10 cellular contexts compared by ENCODE assay signal in genomic region chr9:137218754-137219271, GRCh38. TPM values are rescaled to one million over a fixed set of nuclear protein-coding genes. Genes with fewer than 3 reads are reported as not detected.
A peak's percentile ranks its signal among the peaks of the same experiment; 100 is the strongest.
DNase-seq lines count a peak whose midpoint lies in the region; ATAC-seq, FAIRE-seq and TF ChIP-seq lines count a peak whose summit lies in the region.
"Had no signal": no experiment of that assay in that cellular context is flagged by ENCODE, and none has a peak within 500 bp of the region (broad histone marks: within the 10 kb centered on the region; RNA-seq: fewer than 3 reads in every experiment).

No MANE protein-coding gene starts in this region.

- no peak for ATAC-seq in GM19035 (IDR thresholded peaks at IDR 0.05; ENCODE audit: unreplicated experiment)
- ATAC-seq: foreskin keratinocyte had no signal

- H3K36me3 Mint-ChIP-seq in mesothelial cell of epicardium = no peaks in the 10 kb centered on the region

- H3K4me1 ChIP-seq in small intestine (ENCODE audit: control insufficient read depth in 2 of 2, insufficient read depth in 1 of 2, low read depth in 1 of 2, low read length in 1 of 2) = no peaks in the 10 kb centered on the region
- H3K4me1 ChIP-seq: foreskin keratinocyte had no signal

- H3K4me3 Mint-ChIP-seq in mesothelial cell of epicardium = no peak overlapping the region

- no peak for TF ChIP-seq CTCF in mesothelial cell of epicardium (IDR thresholded peaks at IDR 0.05; ENCODE audit: unreplicated experiment)

- H3K27ac ChIP-seq in small intestine (ENCODE audit: low read depth in 1 of 2, low read length in 1 of 2) = peak overlapping the region; percentile 41 to 68
- H3K27ac ChIP-seq: foreskin keratinocyte had no signal

- no peaks in the 10 kb centered on the region for H3K9me3 ChIP-seq in small intestine (ENCODE audit: control insufficient read depth, low read depth)
- H3K9me3 ChIP-seq: tibial nerve had no signal

- 23 to 57% (median 36%) methylated on average over 12 of the region's 12 CpGs for WGBS in small intestine, 3 donors

- no peak overlapping the region for H3K27ac Mint-ChIP-seq in mesothelial cell of epicardium

- H3K36me3 ChIP-seq in small intestine (ENCODE audit: control insufficient read depth in 2 of 2, insufficient read depth in 2 of 2, low read length in 2 of 2) = peaks cover 0 to 3% of the 10 kb centered on the region in 2 donors

- H3K4me3 ChIP-seq in small intestine (ENCODE audit: low read depth in 1 of 2, low read length in 2 of 2) = peak overlapping the region in 1 of 2 donors; percentile 65

- H3K27me3 ChIP-seq in small intestine (ENCODE audit: control insufficient read depth in 2 of 2, insufficient read depth in 2 of 2, low read length in 2 of 2) = no peaks in the 10 kb centered on the region
- H3K27me3 ChIP-seq: foreskin keratinocyte, tibial nerve had no signal

- FAIRE-seq in small intestine (lab: Jason Lieb, UNC) = no peak
- FAIRE-seq: A204.1 had no signal

- peaks cover 2% of the 10 kb centered on the region for H3K27me3 Mint-ChIP-seq in mesothelial cell of epicardium (ENCODE audit: low read depth)

- peak; percentile 33 for DNase-seq in NCI-H146 (lab: John Stamatoyannopoulos, UW)
- no peak for DNase-seq in NCI-H146 treated with DMSO at 0.1 percent for 48 hours (lab: John Stamatoyannopoulos, UW; ENCODE audit: unreplicated experiment)
- DNase-seq in dermis blood vessel endothelial cell = peak; percentile 39
- DNase-seq in small intestine = peak; percentile 86
- DNase-seq in mesothelial cell of epicardium (ENCODE audit: low spot score in 2 of 2, unreplicated experiment in 2 of 2) = no peak
- DNase-seq: foreskin keratinocyte had no signal

- H3K9me3 Mint-ChIP-seq in mesothelial cell of epicardium = no peaks in the 10 kb centered on the region

- H3K4me1 Mint-ChIP-seq in mesothelial cell of epicardium = peaks cover 6% of the 10 kb centered on the region

RNA-seq across cellular contexts. Expression of gene RNF208, which starts 3.2 kb away (rescaled TPM):
- 0.14 TPM in 1 of 2 replicates, not detected in the other for total RNA-seq in dermis blood vessel endothelial cell
- polyA plus RNA-seq in small intestine = 1 to 10 TPM; 2.7 to 9.4 (median 7.2) TPM
- 13.6 to 16.0 TPM (median 13.9 TPM) in 3 replicates for total RNA-seq in mesothelial cell of epicardium

RNA-seq across cellular contexts. Expression of gene CYSRT1, which starts 6.2 kb away (rescaled TPM):
- total RNA-seq in dermis blood vessel endothelial cell = 0.17 and 0.37 TPM in 2 replicates
- polyA plus RNA-seq in small intestine = 1 to 10 TPM in 1 of 3 donors, under 1 TPM in 2; 0.57 to 2.2 (median 0.89) TPM
- total RNA-seq in mesothelial cell of epicardium = 1.5 to 1.9 TPM (median 1.7 TPM) in 3 replicates
- total RNA-seq: tibial nerve had no signal

RNA-seq across cellular contexts. Expression of gene RNF224, which starts 8.5 kb away (rescaled TPM):
- total RNA-seq in dermis blood vessel endothelial cell (not detected in 2 replicates), mesothelial cell of epicardium (0.16 to 0.41 TPM (median 0.29 TPM) in 3 replicates)
- under 1 TPM in 1 of 3 donors, not detected in 2; 0.03 TPM for polyA plus RNA-seq in small intestine
- total RNA-seq: foreskin keratinocyte, tibial nerve had no signal
- polyA plus RNA-seq: foreskin keratinocyte had no signal

RNA-seq across cellular contexts. Expression of gene SLC34A3, which starts 11.9 kb away (rescaled TPM):
- not detected in 2 replicates for total RNA-seq in dermis blood vessel endothelial cell
- under 1 TPM; 0.21 to 0.89 (median 0.81) TPM for polyA plus RNA-seq in small intestine
- total RNA-seq in mesothelial cell of epicardium = 0.23 to 0.27 TPM in 2 of 3 replicates, not detected in the other
- total RNA-seq: foreskin keratinocyte, renal cortical epithelial cell, tibial nerve had no signal
- polyA plus RNA-seq: foreskin keratinocyte had no signal

RNA-seq across cellular contexts. Expression of gene NDOR1, which starts 13.3 kb away (rescaled TPM):
- 3.4 and 5.8 TPM in 2 replicates for total RNA-seq in dermis blood vessel endothelial cell
- 10 to 100 TPM in 2 of 3 donors, 1 to 10 TPM in 1; 9.2 to 15.3 (median 14.3) TPM for polyA plus RNA-seq in small intestine
- total RNA-seq in mesothelial cell of epicardium = 22.4 to 24.3 TPM (median 23.5 TPM) in 3 replicates

Comparison
In these comparisons a context has a peak if more than half of its experiments do, and no peak if none do; other contexts are left out.
1. DNase-seq: peak in NCI-H146 (single experiment), dermis blood vessel endothelial cell (single experiment) and small intestine (single experiment); none in NCI-H146 treated with DMSO at 0.1 percent for 48 hours (single experiment) and mesothelial cell of epicardium (0 of 2).
2. RNA of gene RNF208, which starts 3.2 kb away (total RNA-seq): 13.6 to 16.0 TPM in mesothelial cell of epicardium; 0.14 TPM in dermis blood vessel endothelial cell; every median in the first group is over 10 times any median in the second.